Comparison of ENCODE assay signal across 9 cellular contexts in genomic region chr1:67713071-67713806, GRCh38. TPM values are rescaled to one million over a fixed set of nuclear protein-coding genes. Genes with fewer than 3 reads are reported as not detected.
DNase-seq lines count a peak whose midpoint lies in the region; ATAC-seq and TF ChIP-seq lines count a peak whose summit lies in the region.
"Had no signal": no experiment of that assay in that cellular context is flagged by ENCODE, and none has a peak within 500 bp of the region (broad histone marks: within the 10 kb centered on the region; RNA-seq: fewer than 3 reads in every experiment).

No MANE protein-coding gene starts in this region.

- H3K9me3 Mint-ChIP-seq in neural progenitor cell (no peaks in the 10 kb centered on the region), natural killer cell (no peaks in the 10 kb centered on the region)
- H3K9me3 Mint-ChIP-seq: dendritic cell treated with granulocyte-macrophage colony-stimulating factor and Interleukin-4, amounts not matched to agents 40 ng/mL and 50 ng/mL, for 4 days had no signal

- H3K27ac ChIP-seq in brain microvascular endothelial cell = peak overlapping the region; percentile 51
- no peak overlapping the region for H3K27ac ChIP-seq in neural progenitor cell

- peak; percentile 35 for DNase-seq in NCI-H2171 (lab: John Stamatoyannopoulos, UW)
- DNase-seq in brain microvascular endothelial cell = peak; percentile 81
- DNase-seq in neural progenitor cell (ENCODE audit: low spot score) = no peak
- no peak for DNase-seq in activated CD8-positive, alpha-beta memory T cell treated with anti-CD3 and anti-CD28 coated beads, Interleukin-2, amount 50 U/mL, for 4 hours
- no peak for DNase-seq in natural killer cell

- H3K4me2 ChIP-seq in neural progenitor cell = no peak overlapping the region

- ATAC-seq in GM18867 (IDR thresholded peaks at IDR 0.05; ENCODE audit: unreplicated experiment) (peak; percentile 50), natural killer cell (no peak), GM21423 (IDR thresholded peaks at IDR 0.05; ENCODE audit: unreplicated experiment) (no peak), GM18858 (IDR thresholded peaks at IDR 0.05; ENCODE audit: unreplicated experiment) (no peak)

- H3K9ac ChIP-seq in neural progenitor cell = no peak overlapping the region

- H3K4me3 ChIP-seq in brain microvascular endothelial cell (ENCODE audit: low read depth, low read length) (no peak overlapping the region), neural progenitor cell (no peak overlapping the region)

- no peaks in the 10 kb centered on the region for H3K36me3 Mint-ChIP-seq in neural progenitor cell
- H3K36me3 Mint-ChIP-seq in natural killer cell = no peaks in the 10 kb centered on the region

- intact Hi-C loops in natural killer cell (cut with micrococcal nuclease) = no loop called here

- H3K4me1 Mint-ChIP-seq in neural progenitor cell (peaks cover 23% of the 10 kb centered on the region), natural killer cell (peaks cover 0 to 11% of the 10 kb centered on the region in 2 donors)

- TF ChIP-seq CTCF in brain microvascular endothelial cell (IDR thresholded peaks at IDR 0.05; ENCODE audit: low read depth, low read length, missing control alignments) (no peak), neural progenitor cell (IDR thresholded peaks at IDR 0.05) (no peak), natural killer cell (IDR thresholded peaks at IDR 0.05) (no peak)

- no peaks in the 10 kb centered on the region for H3K79me2 ChIP-seq in neural progenitor cell (ENCODE audit: low read depth)

- in situ Hi-C loops in brain microvascular endothelial cell (cut with HindIII; ENCODE audit: low pct_ligation_motif_present, low sequenced_read_pairs) = no loop called here

- peaks cover 6% of the 10 kb centered on the region for H3K27me3 Mint-ChIP-seq in neural progenitor cell (ENCODE audit: insufficient read depth, low read depth)
- H3K27me3 Mint-ChIP-seq in natural killer cell (ENCODE audit: low read depth in 2 of 2) = peaks cover 0 to 7% of the 10 kb centered on the region in 2 donors
- H3K27me3 Mint-ChIP-seq: dendritic cell treated with granulocyte-macrophage colony-stimulating factor and Interleukin-4, amounts not matched to agents 40 ng/mL and 50 ng/mL, for 4 days had no signal

- H3F3A ChIP-seq in neural progenitor cell (ENCODE audit: low read depth) = no peaks in the 10 kb centered on the region

- no peaks in the 10 kb centered on the region for H3K27me3 ChIP-seq in brain microvascular endothelial cell (replicated peaks)
- H3K27me3 ChIP-seq in neural progenitor cell = no peaks in the 10 kb centered on the region

- peaks cover 11% of the 10 kb centered on the region for H3K4me1 ChIP-seq in neural progenitor cell

- no peaks in the 10 kb centered on the region for H3K36me3 ChIP-seq in brain microvascular endothelial cell (replicated peaks)
- no peaks in the 10 kb centered on the region for H3K36me3 ChIP-seq in neural progenitor cell

- H3K9me3 ChIP-seq in neural progenitor cell (ENCODE audit: low read depth) = no peaks in the 10 kb centered on the region

- H3K27ac Mint-ChIP-seq in neural progenitor cell (peak overlapping the region; percentile 4), natural killer cell (no peak overlapping the region)
- H3K27ac Mint-ChIP-seq: dendritic cell treated with granulocyte-macrophage colony-stimulating factor and Interleukin-4, amounts not matched to agents 40 ng/mL and 50 ng/mL, for 4 days had no signal

- H4K20me1 ChIP-seq in neural progenitor cell (ENCODE audit: low read depth) = no peaks in the 10 kb centered on the region

- no peak overlapping the region for H2AFZ ChIP-seq in neural progenitor cell (replicated peaks)

- no peak overlapping the region for H3K4me3 Mint-ChIP-seq in neural progenitor cell
- H3K4me3 Mint-ChIP-seq in natural killer cell = no peak overlapping the region
- H3K4me3 Mint-ChIP-seq: dendritic cell treated with granulocyte-macrophage colony-stimulating factor and Interleukin-4, amounts not matched to agents 40 ng/mL and 50 ng/mL, for 4 days had no signal

RNA-seq across cellular contexts. Expression of gene GADD45A, which starts 28.2 kb away (rescaled TPM):
- total RNA-seq in neural progenitor cell (ENCODE audit: low replicate concordance) (28.6 and 32.8 TPM in 2 replicates), natural killer cell (10 to 100 TPM; 21.8 to 30.3 (median 26.6) TPM)

Comparison
In these comparisons a context has a peak if more than half of its experiments do, and no peak if none do; other contexts are left out.
1. DNase-seq: peak in NCI-H2171 (single experiment) and brain microvascular endothelial cell (single experiment); none in neural progenitor cell (single experiment), activated CD8-positive, alpha-beta memory T cell treated with anti-CD3 and anti-CD28 coated beads, Interleukin-2, amount 50 U/mL, for 4 hours (single experiment) and natural killer cell (single experiment).